In the genomic region with DNA sequence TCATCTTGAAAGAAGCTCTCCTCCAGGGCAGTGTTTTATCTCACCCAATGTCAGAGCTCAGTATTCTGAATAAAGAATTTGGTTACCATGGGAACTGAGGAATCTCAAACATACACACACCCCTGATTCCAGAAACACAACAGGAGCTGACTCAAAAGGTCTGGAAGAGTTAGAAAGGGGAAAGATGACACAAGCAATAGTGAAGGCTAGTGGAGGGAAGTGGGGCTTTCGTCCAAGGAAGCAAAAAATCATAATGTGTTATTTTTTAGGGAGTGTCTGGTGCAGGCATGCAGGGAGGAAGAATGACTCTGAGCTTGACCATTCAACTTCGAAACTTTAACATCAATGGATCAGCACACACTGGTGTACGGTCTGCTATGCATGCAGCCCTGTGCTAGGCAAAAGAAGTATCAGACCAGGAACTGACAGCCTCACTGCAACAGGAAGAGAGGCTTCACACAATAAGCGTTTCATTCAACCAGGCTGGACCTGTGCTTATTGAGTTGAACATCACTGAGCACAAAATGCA, we compare ENCODE assay signal across 12 cellular contexts. TPM values are rescaled to one million over a fixed set of nuclear protein-coding genes. Genes with fewer than 3 reads are reported as not detected.
DNase-seq lines count a peak whose midpoint lies in the region; ATAC-seq and TF ChIP-seq lines count a peak whose summit lies in the region.
"Had no signal": no experiment of that assay in that cellular context is flagged by ENCODE, and none has a peak within 500 bp of the region (broad histone marks: within the 10 kb centered on the region; RNA-seq: fewer than 3 reads in every experiment).

No MANE protein-coding gene starts in this region.

- no peaks in the 10 kb centered on the region for H3K9me3 ChIP-seq in RWPE2 (ENCODE audit: severe bottlenecking)
- no peaks in the 10 kb centered on the region for H3K9me3 ChIP-seq in neural progenitor cell (ENCODE audit: low read depth)
- H3K9me3 ChIP-seq in naive thymus-derived CD4-positive, alpha-beta T cell (ENCODE audit: control insufficient read depth in 2 of 3, low read length in 3 of 3) = no peaks in the 10 kb centered on the region

- H3K4me2 ChIP-seq in neural progenitor cell = no peak overlapping the region

- no peak for TF ChIP-seq CTCF in RWPE2 (IDR thresholded peaks at IDR 0.05; ENCODE audit: poor library complexity, severe bottlenecking)
- TF ChIP-seq CTCF in fibroblast of mammary gland (conservative IDR thresholded peaks at IDR 0.05; ENCODE audit: control insufficient read depth, insufficient read depth, low read depth, low read length) = no peak
- no peak for TF ChIP-seq CTCF in neural progenitor cell (IDR thresholded peaks at IDR 0.05)

- H3K36me3 Mint-ChIP-seq in neural progenitor cell = peaks cover 15% of the 10 kb centered on the region
- H3K36me3 Mint-ChIP-seq in naive thymus-derived CD4-positive, alpha-beta T cell = peaks cover 2 to 27% (median 9%) of the 10 kb centered on the region in 5 donors

- ATAC-seq in RWPE2 (ENCODE audit: low read depth) (peak; percentile 82), HG02610 (IDR thresholded peaks at IDR 0.05; ENCODE audit: unreplicated experiment) (no peak), HG03354 (IDR thresholded peaks at IDR 0.05; ENCODE audit: poor library complexity, severe bottlenecking, unreplicated experiment) (no peak)
- ATAC-seq in naive thymus-derived CD4-positive, alpha-beta T cell = no peak
- ATAC-seq: activated CD4-positive, CD25-positive, alpha-beta regulatory T cell treated with anti-CD3 and anti-CD28 coated beads, Interleukin-2, amount 50 U/mL, for 24 hours had no signal

- no peaks in the 10 kb centered on the region for H3F3A ChIP-seq in neural progenitor cell (ENCODE audit: low read depth)

- no peaks in the 10 kb centered on the region for H3K79me2 ChIP-seq in neural progenitor cell (ENCODE audit: low read depth)

- H3K27ac ChIP-seq in RWPE2 (ENCODE audit: poor library complexity, severe bottlenecking) (peak overlapping the region; percentile 63), neural progenitor cell (no peak overlapping the region)
- no peak overlapping the region for H3K27ac ChIP-seq in naive thymus-derived CD4-positive, alpha-beta T cell (ENCODE audit: low read depth, low read length)
- H3K27ac ChIP-seq: cardiac muscle cell had no signal

- H3K27me3 ChIP-seq in RWPE2 (ENCODE audit: insufficient read depth, poor library complexity, severe bottlenecking) (no peaks in the 10 kb centered on the region), neural progenitor cell (no peaks in the 10 kb centered on the region)
- H3K27me3 ChIP-seq in naive thymus-derived CD4-positive, alpha-beta T cell (ENCODE audit: control insufficient read depth in 2 of 2, insufficient read depth in 2 of 2, low read length in 2 of 2) = no peaks in the 10 kb centered on the region
- H3K27me3 ChIP-seq: cardiac muscle cell had no signal

- H3K4me3 ChIP-seq in RWPE2 (ENCODE audit: severe bottlenecking) = no peak overlapping the region
- no peak overlapping the region for H3K4me3 ChIP-seq in fibroblast of mammary gland (ENCODE audit: control insufficient read depth, low read depth, low read length)
- no peak overlapping the region for H3K4me3 ChIP-seq in neural progenitor cell
- H3K4me3 ChIP-seq in naive thymus-derived CD4-positive, alpha-beta T cell (ENCODE audit: low read length) = no peak overlapping the region
- H3K4me3 ChIP-seq: cardiac muscle cell had no signal

- H3K4me1 ChIP-seq in RWPE2 (ENCODE audit: insufficient read depth, poor library complexity, severe bottlenecking) = peaks cover 16% of the 10 kb centered on the region
- H3K4me1 ChIP-seq in neural progenitor cell = no peaks in the 10 kb centered on the region
- no peaks in the 10 kb centered on the region for H3K4me1 ChIP-seq in naive thymus-derived CD4-positive, alpha-beta T cell (ENCODE audit: control insufficient read depth in 2 of 2, insufficient read depth in 2 of 2, low read length in 2 of 2)

- no peak overlapping the region for H3K9ac ChIP-seq in neural progenitor cell

- POLR2A ChIA-PET in naive thymus-derived CD4-positive, alpha-beta T cell (lab: Charles Lee) = no interaction called here

- DNase-seq in AG08396 (ENCODE audit: low spot score) = peak; percentile 82
- DNase-seq in RWPE2 (ENCODE audit: low spot score) = no peak
- peak; percentile 97 for DNase-seq in fibroblast of mammary gland (ENCODE audit: low read depth)
- peak; percentile 30 for DNase-seq in neural progenitor cell (ENCODE audit: low spot score)
- no peak for DNase-seq in DMS79 treated with DMSO at 0.1 percent for 48 hours (lab: John Stamatoyannopoulos, UW)
- DNase-seq in naive thymus-derived CD4-positive, alpha-beta T cell = no peak
- DNase-seq: naive B cell, NCI-H2029 had no signal

- H3K4me1 Mint-ChIP-seq in neural progenitor cell = no peaks in the 10 kb centered on the region
- H3K4me1 Mint-ChIP-seq in naive thymus-derived CD4-positive, alpha-beta T cell = no peaks in the 10 kb centered on the region

- H3K36me3 ChIP-seq in RWPE2 (ENCODE audit: low read depth) = peaks cover 12% of the 10 kb centered on the region
- H3K36me3 ChIP-seq in neural progenitor cell = no peaks in the 10 kb centered on the region
- peaks cover 0 to 27% (median 0%) of the 10 kb centered on the region in 3 experiments for H3K36me3 ChIP-seq in naive thymus-derived CD4-positive, alpha-beta T cell (ENCODE audit: control insufficient read depth in 2 of 3, insufficient read depth in 3 of 3, low read length in 3 of 3)

- no peaks in the 10 kb centered on the region for H4K20me1 ChIP-seq in neural progenitor cell (ENCODE audit: low read depth)

- no peaks in the 10 kb centered on the region for H3K9me3 Mint-ChIP-seq in neural progenitor cell
- peaks cover 0 to 4% (median 0%) of the 10 kb centered on the region in 11 donors for H3K9me3 Mint-ChIP-seq in naive thymus-derived CD4-positive, alpha-beta T cell

- H3K4me3 Mint-ChIP-seq in neural progenitor cell = no peak overlapping the region
- no peak overlapping the region for H3K4me3 Mint-ChIP-seq in naive thymus-derived CD4-positive, alpha-beta T cell
- H3K4me3 Mint-ChIP-seq: naive B cell had no signal

- intact Hi-C loops in naive thymus-derived CD4-positive, alpha-beta T cell (cut with micrococcal nuclease) = no loop called here

- CTCF ChIA-PET in naive thymus-derived CD4-positive, alpha-beta T cell (lab: Charles Lee) = interaction anchor here (1.6 kb wide), 1 partner anchor 63 kb away, joined by 5 read pairs; no protein-coding TSS in a partner anchor

- no peak overlapping the region for H3K27ac Mint-ChIP-seq in neural progenitor cell
- H3K27ac Mint-ChIP-seq in naive thymus-derived CD4-positive, alpha-beta T cell = no peak overlapping the region
- H3K27ac Mint-ChIP-seq: naive B cell had no signal

- H3K27me3 Mint-ChIP-seq in neural progenitor cell (ENCODE audit: insufficient read depth, low read depth) = no peaks in the 10 kb centered on the region
- H3K27me3 Mint-ChIP-seq in naive thymus-derived CD4-positive, alpha-beta T cell = no peaks in the 10 kb centered on the region
- H3K27me3 Mint-ChIP-seq: naive B cell had no signal

- no peak overlapping the region for H2AFZ ChIP-seq in neural progenitor cell (replicated peaks)

RNA-seq across cellular contexts. Expression of a gene that starts 20.3 kb away (rescaled TPM):
- 7.4 and 8.6 TPM in 2 replicates for total RNA-seq in neural progenitor cell (ENCODE audit: low replicate concordance)
- 10 to 100 TPM; 10.9 to 23.4 (median 13.6) TPM for total RNA-seq in naive thymus-derived CD4-positive, alpha-beta T cell
- 10 to 100 TPM; 33.5 to 47.7 TPM for polyA plus RNA-seq in naive thymus-derived CD4-positive, alpha-beta T cell

RNA-seq across cellular contexts. Expression of a gene that starts 27.8 kb away (rescaled TPM):
- total RNA-seq in neural progenitor cell (ENCODE audit: low replicate concordance) = not detected in 2 replicates
- under 1 TPM in 1 of 5 experiments, not detected in 4; 0.29 TPM for total RNA-seq in naive thymus-derived CD4-positive, alpha-beta T cell
- polyA plus RNA-seq in naive thymus-derived CD4-positive, alpha-beta T cell = under 1 TPM in 1 of 2 donors, not detected in 1; 0.83 TPM
- total RNA-seq: cardiac muscle cell had no signal

Comparison
In these comparisons a context has a peak if more than half of its experiments do, and no peak if none do; other contexts are left out.
1. DNase-seq: peak in AG08396 (single experiment), fibroblast of mammary gland (single experiment) and neural progenitor cell (single experiment); none in RWPE2 (single experiment), DMS79 treated with DMSO at 0.1 percent for 48 hours (single experiment) and naive thymus-derived CD4-positive, alpha-beta T cell (0 of 9).